In genomic region chr5:32625106-32625505, GRCh38 we compare ENCODE assay signal across 2 cellular contexts.
TF ChIP-seq lines count a peak whose summit lies in the region.

No MANE protein-coding gene starts in this region.

TF ChIP-seq in K562, 482 proteins besides CTCF, POLR2A, EP300 and RAD21 (continued from another document):
- TF ChIP-seq ZMIZ1 (IDR thresholded peaks at IDR 0.05; ENCODE audit: low read depth in 2 of 2, low read length in 2 of 2) = no peak
- no peak for TF ChIP-seq CEBPG (CRISPR knock-in tag; IDR thresholded peaks at IDR 0.05)
- peak in 1 of 2 experiments; percentile 28; a peak in 1 of 4 replicates for TF ChIP-seq CEBPG (tag; conservative IDR thresholded peaks at IDR 0.05 in 1 of 2, IDR thresholded peaks at IDR 0.05 in 1 of 2)
TF ChIP-seq in K562: peak in this region for 2.

TF ChIP-seq in HepG2, 621 proteins besides CTCF, POLR2A, EP300 and RAD21 (continued from another document):
- TF ChIP-seq ZNF513 (CRISPR knock-in tag; conservative IDR thresholded peaks at IDR 0.05) (no peak), PRDM4 (CRISPR knock-in tag; IDR thresholded peaks at IDR 0.05; ENCODE audit: borderline replicate concordance) (no peak), ZNF251 (CRISPR knock-in tag; IDR thresholded peaks at IDR 0.05) (no peak), RBFOX2 (IDR thresholded peaks at IDR 0.05; ENCODE audit: low read depth, low read length) (no peak)
